In the genomic region with DNA sequence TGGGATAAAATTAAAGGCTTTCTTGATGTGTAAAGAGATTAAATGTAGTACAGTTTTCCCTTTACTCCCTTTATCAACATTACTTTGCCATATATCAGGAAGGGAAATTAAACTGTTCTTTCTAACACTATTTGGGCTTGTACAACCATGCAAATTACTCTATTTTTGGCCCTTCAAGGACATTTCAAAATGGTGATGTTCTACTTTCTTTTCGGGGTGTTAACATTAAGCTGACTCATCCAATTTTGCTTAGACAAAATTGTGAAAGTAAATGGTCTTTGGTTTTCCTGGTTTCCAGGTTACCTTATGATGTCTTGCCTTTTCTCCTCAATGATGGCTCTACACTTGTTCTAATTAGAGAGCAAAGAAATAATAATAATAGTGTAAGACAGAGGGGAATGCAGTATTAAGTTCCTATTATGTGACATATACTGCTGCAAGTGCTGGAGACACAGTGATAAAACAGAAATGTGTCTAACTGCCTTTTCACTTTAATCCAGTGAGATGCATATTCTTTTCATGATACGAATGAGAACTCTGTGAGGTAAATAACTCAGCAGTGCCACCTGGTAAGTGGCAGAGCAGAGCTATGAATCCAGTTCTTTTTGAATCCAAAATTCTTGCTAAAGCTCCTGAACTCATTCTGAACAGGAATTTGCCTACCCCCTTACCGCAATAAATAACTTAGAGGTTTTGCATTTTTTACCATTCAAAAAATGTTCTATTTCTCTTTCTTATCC, we compare ENCODE assay signal across 18 cellular contexts. TPM values are rescaled to one million over a fixed set of nuclear protein-coding genes. Genes with fewer than 3 reads are reported as not detected.
DNase-seq lines count a peak whose midpoint lies in the region; ATAC-seq and TF ChIP-seq lines count a peak whose summit lies in the region.
"Had no signal": no experiment of that assay in that cellular context is flagged by ENCODE, and none has a peak within 500 bp of the region (broad histone marks: within the 10 kb centered on the region; RNA-seq: fewer than 3 reads in every experiment).

No MANE protein-coding gene starts in this region.

- peak; percentile 9 for DNase-seq in ACHN
- DNase-seq in IMR-90 = peak; percentile 30
- DNase-seq in coronary artery (ENCODE audit: low spot score) = no peak
- DNase-seq in activated naive CD8-positive, alpha-beta T cell treated with anti-CD3 and anti-CD28 coated beads, Interleukin-2, amount 50 U/mL, for 24 hours = no peak
- no peak for DNase-seq in hippocampal formation (lab: John Stamatoyannopoulos, UW)
- no peak for DNase-seq in kidney tubule cell (ENCODE audit: low spot score)
- DNase-seq: adrenal gland; cerebellar nuclear complex; HCEC 1CT; heart right ventricle; naive thymus-derived CD8-positive, alpha-beta T cell; NCI-H2107; NK-92 treated with Interleukin-12 subunit alpha and Interleukin-12 subunit beta, amount 100 ng/mL, for 24 hours; stimulated activated CD4-positive, alpha-beta T cell treated with anti-CD3 and anti-CD28 coated beads, Interleukin-1b, Interleukin-23, amount 100 ng/mL, for 48 hours; upper lobe of left lung had no signal

- ATAC-seq in IMR-90 (ENCODE audit: low read depth) (no peak), GM21367 (IDR thresholded peaks at IDR 0.05; ENCODE audit: unreplicated experiment) (no peak)
- ATAC-seq in activated naive CD8-positive, alpha-beta T cell treated with anti-CD3 and anti-CD28 coated beads, Interleukin-2, amount 50 U/mL, for 24 hours = no peak
- ATAC-seq: naive thymus-derived CD8-positive, alpha-beta T cell had no signal

- dilution Hi-C loops in IMR-90 (cut with HindIII; ENCODE audit: low sequenced_read_pairs, unreplicated experiment) = no loop called here

- no peaks in the 10 kb centered on the region for H3K9me3 ChIP-seq in IMR-90 (ENCODE audit: control insufficient read depth, insufficient read depth, low read length)
- H3K9me3 ChIP-seq: adrenal gland, heart right ventricle, upper lobe of left lung had no signal

- peak overlapping the region; percentile 89 for H3K4ac ChIP-seq in IMR-90 (ENCODE audit: low read depth, low read length)

- POLR2A ChIA-PET in IMR-90 (lab: Charles Lee; ENCODE audit: unreplicated experiment) = interaction anchor here (1.0 to 1.5 kb wide), 2 partner anchors 19 to 39 kb away, joined by 3 to 4 read pairs; no protein-coding TSS in a partner anchor

- no TSS peak for BruUV-seq in IMR-90 (replicated peaks; lab: Mats Ljungman, UMichigan)

- H2AK5ac ChIP-seq in IMR-90 (ENCODE audit: low read depth, low read length) = peak overlapping the region; percentile 92; the same call in 1 of the 2 replicates

- no peaks in the 10 kb centered on the region for H3K9me1 ChIP-seq in IMR-90 (ENCODE audit: insufficient read depth, low read length)

- peak overlapping the region; percentile 97 for H4K5ac ChIP-seq in IMR-90 (ENCODE audit: low read depth, low read length)

- TF ChIP-seq CTCF in IMR-90 (conservative IDR thresholded peaks at IDR 0.05; ENCODE audit: low read depth, low read length) (no peak), coronary artery (IDR thresholded peaks at IDR 0.05) (no peak), nephron (IDR thresholded peaks at IDR 0.05; ENCODE audit: unreplicated experiment in 3 of 3) (no peak)

- peaks cover 22% of the 10 kb centered on the region for H3K4me1 ChIP-seq in IMR-90 (ENCODE audit: control insufficient read depth, insufficient read depth, low read length)

- no peaks in the 10 kb centered on the region for H3K27me3 ChIP-seq in IMR-90 (ENCODE audit: control insufficient read depth, insufficient read depth, low read length)
- H3K27me3 ChIP-seq: adrenal gland, heart right ventricle, upper lobe of left lung had no signal

- WGBS in IMR-90 (ENCODE audit: extremely low coverage in 2 of 2, insufficient read length in 1 of 2), 2 experiments = no CpG with 5 or more reads among the region's 3 CpGs

- peak overlapping the region; percentile 97 for H3K18ac ChIP-seq in IMR-90 (ENCODE audit: low read depth, low read length)

- H2AK9ac ChIP-seq in IMR-90 (replicated peaks; ENCODE audit: low read depth, low read length, poor library complexity) = no peak overlapping the region

- peak overlapping the region; percentile 64; the same call in 1 of the 2 replicates for H3K27ac ChIP-seq in IMR-90 (ENCODE audit: insufficient read depth, low read length)
- H3K27ac ChIP-seq in coronary artery = peak overlapping the region; percentile 19 to 38
- H3K27ac ChIP-seq: epithelial cell of prostate had no signal

- H3K4me1 Mint-ChIP-seq in nephron = peaks cover 46% of the 10 kb centered on the region
- no peaks in the 10 kb centered on the region for H3K4me1 Mint-ChIP-seq in activated naive CD8-positive, alpha-beta T cell treated with anti-CD3 and anti-CD28 coated beads, Interleukin-2, amount 50 U/mL, for 24 hours
- H3K4me1 Mint-ChIP-seq: naive thymus-derived CD8-positive, alpha-beta T cell had no signal

- H3K36me3 ChIP-seq in IMR-90 (ENCODE audit: control insufficient read depth, insufficient read depth, low read length) = no peaks in the 10 kb centered on the region
- H3K36me3 ChIP-seq: adrenal gland, heart right ventricle, upper lobe of left lung had no signal

- CTCF ChIA-PET in IMR-90 (lab: Yijun Ruan, JAX) = interaction anchor here (1.0 to 1.4 kb wide), 3 partner anchors 14 to 36 kb away, joined by 3 to 5 read pairs (median 4); a partner anchor contains a TSS

- peak overlapping the region; percentile 86 for H3K14ac ChIP-seq in IMR-90 (replicated peaks; ENCODE audit: low read depth, low read length)

- no peak overlapping the region for H3K56ac ChIP-seq in IMR-90 (ENCODE audit: extremely low read depth, insufficient read depth, low read length)

- H3K9ac ChIP-seq in IMR-90 (ENCODE audit: low read depth, low read length) = peak overlapping the region; percentile 29; the same call in 1 of the 2 replicates

- no peaks in the 10 kb centered on the region for H3K36me3 Mint-ChIP-seq in nephron (ENCODE audit: low read depth)
- no peaks in the 10 kb centered on the region for H3K36me3 Mint-ChIP-seq in activated naive CD8-positive, alpha-beta T cell treated with anti-CD3 and anti-CD28 coated beads, Interleukin-2, amount 50 U/mL, for 24 hours (ENCODE audit: low read depth)
- H3K36me3 Mint-ChIP-seq: naive thymus-derived CD8-positive, alpha-beta T cell had no signal

- H4K20me1 ChIP-seq in IMR-90 (ENCODE audit: insufficient read depth, low read length) = no peaks in the 10 kb centered on the region

- H3K27me3 Mint-ChIP-seq in nephron (ENCODE audit: low read depth) = no peaks in the 10 kb centered on the region
- H3K27me3 Mint-ChIP-seq in activated naive CD8-positive, alpha-beta T cell treated with anti-CD3 and anti-CD28 coated beads, Interleukin-2, amount 50 U/mL, for 24 hours = peaks cover 7% of the 10 kb centered on the region

- peak overlapping the region; percentile 92 for H2BK20ac ChIP-seq in IMR-90 (ENCODE audit: low read depth, low read length)

- H4K91ac ChIP-seq in IMR-90 (ENCODE audit: insufficient read depth, low read depth, low read length) = peak overlapping the region; percentile 89

- in situ Hi-C loops in ACHN (cut with HindIII; ENCODE audit: low pct_ligation_motif_present, low pct_unique_long_range_greater_than_20kb, low sequenced_read_pairs) (no loop called here), IMR-90 (cut with MboI; ENCODE audit: low sequenced_read_pairs) (no loop called here)

- no peak overlapping the region for H2AFZ ChIP-seq in IMR-90 (replicated peaks; ENCODE audit: low read length, poor library complexity)

- H3K4me3 Mint-ChIP-seq in nephron = peak overlapping the region in 2 of 3 experiments; percentile 39 to 51
- no peak overlapping the region for H3K4me3 Mint-ChIP-seq in activated naive CD8-positive, alpha-beta T cell treated with anti-CD3 and anti-CD28 coated beads, Interleukin-2, amount 50 U/mL, for 24 hours
- H3K4me3 Mint-ChIP-seq: naive thymus-derived CD8-positive, alpha-beta T cell had no signal

- H3K9me3 Mint-ChIP-seq in nephron = no peaks in the 10 kb centered on the region
- no peaks in the 10 kb centered on the region for H3K9me3 Mint-ChIP-seq in activated naive CD8-positive, alpha-beta T cell treated with anti-CD3 and anti-CD28 coated beads, Interleukin-2, amount 50 U/mL, for 24 hours
- H3K9me3 Mint-ChIP-seq: naive thymus-derived CD8-positive, alpha-beta T cell had no signal

- H2BK120ac ChIP-seq in IMR-90 (ENCODE audit: low read depth, low read length) = peak overlapping the region; percentile 95

- no peak for TF ChIP-seq POLR2A in IMR-90 (IDR thresholded peaks at IDR 0.05; ENCODE audit: low read depth, low read length)

- peak overlapping the region; percentile 68 for H2BK5ac ChIP-seq in IMR-90 (ENCODE audit: low read depth, low read length, poor library complexity, severe bottlenecking)

- peak overlapping the region; percentile 90; the same call in 2 of the 3 replicates for H2BK15ac ChIP-seq in IMR-90 (ENCODE audit: low read depth, low read length)

- intact Hi-C loops in IMR-90 (cut with micrococcal nuclease) = no loop called here

- peak overlapping the region; percentile 10 to 90; a peak in 3 of 4 replicates for H4K8ac ChIP-seq in IMR-90 (ENCODE audit: low read depth in 2 of 2, low read length in 2 of 2)

- peak overlapping the region; percentile 50 to 87 (median 85) for H3K27ac Mint-ChIP-seq in nephron
- H3K27ac Mint-ChIP-seq in activated naive CD8-positive, alpha-beta T cell treated with anti-CD3 and anti-CD28 coated beads, Interleukin-2, amount 50 U/mL, for 24 hours = no peak overlapping the region
- H3K27ac Mint-ChIP-seq: naive thymus-derived CD8-positive, alpha-beta T cell had no signal

- no peaks in the 10 kb centered on the region; a peak in 1 of 4 replicates for H3K79me1 ChIP-seq in IMR-90 (ENCODE audit: low read depth in 1 of 2, low read length in 2 of 2)

- peak overlapping the region; percentile 65; the same call in 1 of the 2 replicates for H3K23ac ChIP-seq in IMR-90 (ENCODE audit: low read depth, low read length)

- H3K4me3 ChIP-seq in IMR-90 (ENCODE audit: insufficient read depth, low read depth, low read length) (no peak overlapping the region), coronary artery (peak overlapping the region; percentile 44)
- H3K4me3 ChIP-seq: upper lobe of left lung had no signal

- H3K4me2 ChIP-seq in IMR-90 (ENCODE audit: low read depth, low read length) = peak overlapping the region; percentile 69

- TF ChIP-seq RAD21 in IMR-90 (IDR thresholded peaks at IDR 0.05; ENCODE audit: low read length) = no peak

TF ChIP-seq in IMR-90, 13 proteins besides CTCF, POLR2A, EP300 and RAD21 (continues in another document):
- peak; percentile 52 for TF ChIP-seq NFE2L2 (IDR thresholded peaks at IDR 0.05; ENCODE audit: low read depth, low read length)
- no peak for TF ChIP-seq FOS (IDR thresholded peaks at IDR 0.05; ENCODE audit: low read depth, low read length)
- TF ChIP-seq MXI1 (IDR thresholded peaks at IDR 0.05; ENCODE audit: borderline replicate concordance, low read depth, low read length) = no peak
- TF ChIP-seq BHLHE40 (IDR thresholded peaks at IDR 0.05; ENCODE audit: low read depth, low read length) = no peak
- TF ChIP-seq CHD1 (IDR thresholded peaks at IDR 0.05; ENCODE audit: low read depth, low read length) = no peak
- no peak for TF ChIP-seq MAZ (IDR thresholded peaks at IDR 0.05; ENCODE audit: borderline replicate concordance, low read depth, low read length)
- TF ChIP-seq RCOR1 (IDR thresholded peaks at IDR 0.05; ENCODE audit: insufficient replicate concordance, low read length) = no peak

RNA-seq across cellular contexts. Expression of a gene that starts 35.7 kb away (rescaled TPM):
- total RNA-seq in IMR-90 (2012; rRNA removed) = 567 and 770 TPM in 2 replicates
- 71.5 and 101 TPM in 2 replicates for polyA plus RNA-seq in IMR-90 (2012; rRNA removed)
- 25.9 and 36.3 TPM in 2 replicates for polyA plus RNA-seq in IMR-90 (2012; cell fraction: cytosol; rRNA removed)
- 34.7 and 324 TPM in 2 replicates for polyA plus RNA-seq in IMR-90 (2012; cell fraction: nucleus; rRNA removed; ENCODE audit: low replicate concordance)

Comparison
In these comparisons a context has a peak if more than half of its experiments do, and no peak if none do; other contexts are left out.
1. DNase-seq: peak in ACHN (single experiment) and IMR-90 (single experiment); none in coronary artery (single experiment), activated naive CD8-positive, alpha-beta T cell treated with anti-CD3 and anti-CD28 coated beads, Interleukin-2, amount 50 U/mL, for 24 hours (single experiment), hippocampal formation (0 of 2) and kidney tubule cell (single experiment).